In the genomic region with DNA sequence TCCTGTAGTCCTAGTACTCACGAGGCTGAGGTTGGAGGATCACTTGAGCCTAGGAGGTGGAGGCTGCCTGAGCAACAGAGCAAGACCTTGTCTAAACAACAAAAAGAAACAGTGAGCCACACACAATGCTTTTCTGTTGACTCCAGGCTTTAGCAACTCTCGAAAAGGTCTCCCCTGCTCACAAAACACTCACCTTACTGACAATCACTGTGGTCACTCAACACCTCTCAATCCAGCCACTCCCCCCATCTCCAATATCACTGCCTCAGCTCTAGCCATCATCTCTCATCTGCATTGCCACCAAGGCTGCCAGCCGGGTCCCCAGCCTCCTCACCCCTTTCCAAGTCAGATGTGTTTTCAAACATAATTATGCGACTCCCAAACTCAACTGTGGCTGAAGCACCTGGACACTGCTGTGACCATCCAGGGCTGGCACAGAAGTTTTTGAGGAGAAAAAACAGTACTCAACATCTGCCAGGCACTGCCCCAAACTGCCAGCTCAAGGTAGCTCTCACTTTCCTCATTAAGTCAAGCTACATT, we compare ENCODE assay signal across 22 cellular contexts.
"Had no signal": no experiment of that assay in that cellular context is flagged by ENCODE, and none has a peak within 500 bp of the region (broad histone marks: within the 10 kb centered on the region; RNA-seq: fewer than 3 reads in every experiment).

No MANE protein-coding gene starts in this region.

- H3K4me3 ChIP-seq: coronary artery, esophagus muscularis mucosa, gastrocnemius medialis, heart right ventricle, smooth muscle cell, tibial artery, upper lobe of left lung, uterus had no signal

- H3K9me3 ChIP-seq: esophagus muscularis mucosa, gastrocnemius medialis, neutrophil, uterus had no signal

- H3K27me3 ChIP-seq: esophagus muscularis mucosa, gastrocnemius medialis, heart right ventricle, neutrophil, tibial artery, upper lobe of left lung, uterus had no signal

- H3K27ac ChIP-seq: coronary artery, epithelial cell of prostate, esophagus muscularis mucosa, gastrocnemius medialis, heart right ventricle, neutrophil, tibial artery, upper lobe of left lung, uterus had no signal

- DNase-seq: effector CD8-positive, alpha-beta T cell; gastrocnemius medialis; heart right ventricle; hypothalamus; kidney glomerular epithelial cell; mammary epithelial cell; naive thymus-derived CD4-positive, alpha-beta T cell; nephron progenitor cell; posterior cingulate gyrus; right cardiac atrium; stimulated activated CD4-positive, alpha-beta T cell treated with anti-CD3 and anti-CD28 coated beads, Interleukin-4, amount 100 ng/mL, for 1 hour; stimulated activated CD8-positive, alpha-beta memory T cell treated with anti-CD3 and anti-CD28 coated beads, Interleukin-4, amount 100 ng/mL, for 48 hours; tibial artery; upper lobe of left lung; uterus had no signal

- H3K4me1 ChIP-seq: tibial artery, uterus had no signal

- H3K36me3 ChIP-seq: esophagus muscularis mucosa, gastrocnemius medialis, heart right ventricle, neutrophil, tibial artery, upper lobe of left lung, uterus had no signal

- ATAC-seq: gastrocnemius medialis; heart right ventricle; left lobe of liver; naive thymus-derived CD4-positive, alpha-beta T cell; right cardiac atrium; stimulated activated memory B cell treated with anti-CD40 and anti-IgM and Interleukin-4, amounts not matched to agents 10 μg/mL and 1 μg/mL and 100 μg/mL, for 72 hours had no signal
